In the genomic region with DNA sequence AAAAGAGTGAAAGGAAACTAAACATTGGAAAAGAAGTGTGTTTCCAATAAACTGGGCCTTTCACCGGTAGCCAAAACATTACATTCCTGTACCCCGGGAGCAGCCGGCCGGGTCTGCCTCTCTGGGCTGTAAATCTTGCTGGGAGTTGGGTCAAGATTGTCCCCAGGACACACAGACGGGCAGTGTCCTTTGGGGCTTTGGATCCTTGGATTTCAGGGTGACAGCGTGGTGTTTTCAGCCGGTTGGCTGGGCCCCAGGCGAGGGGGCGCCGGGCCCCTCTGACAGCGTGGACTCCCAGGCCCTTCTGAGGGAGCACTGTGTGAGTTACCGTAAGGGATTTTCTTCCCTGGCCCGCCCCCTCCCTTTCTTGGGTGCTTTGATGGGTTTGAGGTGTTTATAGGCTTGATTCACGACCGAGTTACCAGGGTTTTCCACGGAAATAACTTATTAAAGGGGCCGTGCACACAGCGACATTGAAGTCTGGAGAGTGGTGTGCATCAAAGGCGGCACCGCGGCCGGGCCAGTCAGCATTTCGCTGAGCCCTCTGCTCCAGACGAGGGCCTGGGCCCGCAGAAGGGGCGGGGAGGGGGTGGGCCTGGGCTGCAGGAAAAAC, we compare ENCODE assay signal across 12 cellular contexts. TPM values are rescaled to one million over a fixed set of nuclear protein-coding genes. Genes with fewer than 3 reads are reported as not detected.
A peak's percentile ranks its signal among the peaks of the same experiment; 100 is the strongest.
DNase-seq lines count a peak whose midpoint lies in the region; ATAC-seq, FAIRE-seq and TF ChIP-seq lines count a peak whose summit lies in the region.
"Had no signal": no experiment of that assay in that cellular context is flagged by ENCODE, and none has a peak within 500 bp of the region (broad histone marks: within the 10 kb centered on the region; RNA-seq: fewer than 3 reads in every experiment).

No MANE protein-coding gene starts in this region.

- TF ChIP-seq RAD21 in HepG2 (CRISPR knock-in tag; IDR thresholded peaks at IDR 0.05) = no peak

- H3K4me1 ChIP-seq in HepG2 (ENCODE audit: insufficient read depth, low read length) = peaks cover 46% of the 10 kb centered on the region
- peaks cover 0 to 10% (median 4%) of the 10 kb centered on the region in 4 donors for H3K4me1 ChIP-seq in right lobe of liver
- H3K4me1 ChIP-seq in right cardiac atrium (ENCODE audit: control insufficient read depth, insufficient read depth, low read length) = peaks cover 20% of the 10 kb centered on the region
- peaks cover 6% of the 10 kb centered on the region for H3K4me1 ChIP-seq in prostate gland (replicated peaks)

- in situ Hi-C loops in HepG2 (cut with HindIII; ENCODE audit: extremely low pct_ligation_motif_present, low pct_unique_long_range_greater_than_20kb) = no loop called here

- BruUV-seq in HepG2 (replicated peaks; lab: Mats Ljungman, UMichigan) = no TSS peak

- H3K27me3 ChIP-seq in HepG2 (ENCODE audit: control insufficient read depth in 1 of 2, insufficient read depth in 2 of 2, low read length in 2 of 2) (no peaks in the 10 kb centered on the region), right lobe of liver (no peaks in the 10 kb centered on the region), right cardiac atrium (ENCODE audit: control insufficient read depth, insufficient read depth) (no peaks in the 10 kb centered on the region), prostate gland (replicated peaks; ENCODE audit: insufficient read depth) (no peaks in the 10 kb centered on the region)

- DNase-seq in HepG2 (ENCODE audit: low spot score) = no peak
- no peak for DNase-seq in right lobe of liver
- peak in 1 of 3 donors; percentile 61 for DNase-seq in right cardiac atrium
- no peak for DNase-seq in prostate gland (ENCODE audit: low spot score)
- DNase-seq in NCI-H510A treated with DMSO at 0.1 percent for 48 hours (lab: John Stamatoyannopoulos, UW) = no peak
- no peak for DNase-seq in central memory CD4-positive, alpha-beta T cell
- no peak for DNase-seq in NOMO-1 treated with dmso at 0.1 percent for 144 hours (lab: John Stamatoyannopoulos, UW; ENCODE audit: unreplicated experiment)
- DNase-seq: activated CD8-positive, alpha-beta T cell treated with anti-CD3 and anti-CD28 coated beads for 36 hours; NCI-H526 had no signal

- TF ChIP-seq EP300 in HepG2 (IDR thresholded peaks at IDR 0.05; ENCODE audit: low read depth in 2 of 2, low read length in 2 of 2) = no peak
- no peak for TF ChIP-seq EP300 in HepG2 (CRISPR knock-in tag; IDR thresholded peaks at IDR 0.05; ENCODE audit: borderline replicate concordance)

- no peak overlapping the region for H2AFZ ChIP-seq in HepG2 (ENCODE audit: low read length)

- POLR2A ChIA-PET in HepG2 (lab: Yijun Ruan, JAX) = interaction anchor here (0.6 to 2.0 kb wide), 2 partner anchors 14 to 41 kb away, joined by 3 to 5 read pairs; no protein-coding TSS in a partner anchor

- H3K27ac ChIP-seq in HepG2 (ENCODE audit: extremely low read length, insufficient read depth, low read length) (peak overlapping the region; percentile 42), right lobe of liver (no peak overlapping the region), right cardiac atrium (ENCODE audit: low read length) (peak overlapping the region; percentile 53), prostate gland (peak overlapping the region; percentile 31 to 71)

- H3K4me2 ChIP-seq in HepG2 (ENCODE audit: low read depth, low read length) = peak overlapping the region; percentile 52

- peaks cover 2 to 7% of the 10 kb centered on the region in 2 experiments; a peak in 2 of 5 replicates for H3K36me3 ChIP-seq in HepG2 (replicated peaks in 1 of 2; ENCODE audit: control insufficient read depth in 1 of 2, insufficient read depth in 2 of 2, low read length in 2 of 2)
- no peaks in the 10 kb centered on the region for H3K36me3 ChIP-seq in right lobe of liver
- H3K36me3 ChIP-seq in prostate gland = no peaks in the 10 kb centered on the region

- H3K4me3 ChIP-seq in HepG2 (replicated peaks in 1 of 3; ENCODE audit: insufficient read depth in 1 of 3, low read depth in 2 of 3, low read length in 3 of 3) = peak overlapping the region; percentile 33 to 38 (median 38); a peak in 5 of 6 replicates
- no peak overlapping the region for H3K4me3 ChIP-seq in right lobe of liver
- no peak overlapping the region for H3K4me3 ChIP-seq in right cardiac atrium (ENCODE audit: low read length)
- peak overlapping the region in 1 of 2 donors; percentile 7 for H3K4me3 ChIP-seq in prostate gland
- H3K4me3 ChIP-seq: A549 had no signal

- H4K20me1 ChIP-seq in HepG2 (ENCODE audit: insufficient read depth, low read length) = no peaks in the 10 kb centered on the region

- ATAC-seq in HepG2 (peak; percentile 67), right lobe of liver (no peak), right cardiac atrium (peak in 1 of 2 donors; percentile 27), GM21360 (IDR thresholded peaks at IDR 0.05; ENCODE audit: unreplicated experiment) (no peak)

- TF ChIP-seq POLR2A in HepG2 (IDR thresholded peaks at IDR 0.05; ENCODE audit: insufficient read depth in 1 of 2, low read depth in 2 of 2, low read length in 2 of 2) = no peak
- TF ChIP-seq POLR2A in right lobe of liver (IDR thresholded peaks at IDR 0.05) = no peak
- no peak for TF ChIP-seq POLR2A in prostate gland (IDR thresholded peaks at IDR 0.05)

- intact Hi-C loops in HepG2 (cut with micrococcal nuclease; ENCODE audit: unreplicated experiment) = no loop called here
- intact Hi-C loops in right lobe of liver (cut with DNase I) = no loop called here
- intact Hi-C loops in right cardiac atrium (cut with DNase I) = no loop called here
- intact Hi-C loops in prostate gland (cut with DNase I) = no loop called here

- TF ChIP-seq CTCF in HepG2 (CRISPR knock-in tag; IDR thresholded peaks at IDR 0.05) (no peak), right lobe of liver (IDR thresholded peaks at IDR 0.05) (no peak), prostate gland (IDR thresholded peaks at IDR 0.05) (no peak)

- WGBS in HepG2 (ENCODE audit: low lambda C conversion rate) = 52% methylated on average over 19 of the region's 26 CpGs
- 48% methylated on average over 5 of the region's 26 CpGs for WGBS in right lobe of liver (ENCODE audit: insufficient coverage, low coverage, low lambda C conversion rate, missing lambda C conversion rate)
- WGBS in right cardiac atrium = 36% methylated on average over 26 of the region's 26 CpGs
- WGBS in prostate gland = 18% methylated on average over 26 of the region's 26 CpGs

- H3K79me2 ChIP-seq in HepG2 (ENCODE audit: insufficient read depth, low read length) = peaks cover 2% of the 10 kb centered on the region

- FAIRE-seq in HepG2 (lab: Jason Lieb, UNC) = no peak
- FAIRE-seq: A549, G401.6 had no signal

- CTCF ChIA-PET in HepG2 (lab: Yijun Ruan, JAX; ENCODE audit: low intra/inter-chr PET ratio, low total read pairs) = no interaction called here

- no peaks in the 10 kb centered on the region for H3K9me3 ChIP-seq in HepG2 (ENCODE audit: low read length)
- H3K9me3 ChIP-seq in right lobe of liver = no peaks in the 10 kb centered on the region
- H3K9me3 ChIP-seq in right cardiac atrium (ENCODE audit: control insufficient read depth, low read length) = no peaks in the 10 kb centered on the region
- H3K9me3 ChIP-seq in prostate gland = no peaks in the 10 kb centered on the region
- H3K9me3 ChIP-seq: A549 had no signal

- H3K9ac ChIP-seq in HepG2 (ENCODE audit: insufficient read depth, low read depth, low read length) = peak overlapping the region; percentile 40; the same call in 1 of the 2 replicates

TF ChIP-seq in HepG2, 621 proteins besides CTCF, POLR2A, EP300 and RAD21 (continues in another document):
- no peak for TF ChIP-seq REPIN1 (CRISPR knock-in tag; IDR thresholded peaks at IDR 0.05; ENCODE audit: borderline replicate concordance, low read depth)
- peak; percentile 38; the same call in 1 of the 2 replicates for TF ChIP-seq TCF7 (IDR thresholded peaks at IDR 0.05; ENCODE audit: low read depth)
- no peak for TF ChIP-seq SMC3 (IDR thresholded peaks at IDR 0.05; ENCODE audit: low read length)
- peak; percentile 29; the same call in 1 of the 2 replicates for TF ChIP-seq MYC (CRISPR knock-in tag; IDR thresholded peaks at IDR 0.05; ENCODE audit: borderline replicate concordance)
- no peak for TF ChIP-seq CHD4 (IDR thresholded peaks at IDR 0.05; ENCODE audit: borderline replicate concordance, low read length)
- TF ChIP-seq ZNF343 (CRISPR knock-in tag; IDR thresholded peaks at IDR 0.05) = no peak
- TF ChIP-seq TAF15 (IDR thresholded peaks at IDR 0.05; ENCODE audit: low read depth, low read length, poor library complexity, severe bottlenecking) = no peak
- TF ChIP-seq ZFX (CRISPR knock-in tag; IDR thresholded peaks at IDR 0.05; ENCODE audit: low read depth) = peak; percentile 14; the same call in 1 of the 2 replicates
- no peak for TF ChIP-seq SRSF1 (optimal IDR thresholded peaks at IDR 0.05; ENCODE audit: low read depth, low read length)

RNA-seq across cellular contexts. Expression of gene SMAD6, which starts 27.4 kb away (rescaled TPM):
- total RNA-seq in HepG2 (2016; rRNA removed; fragmentation: Illumina TruSeq; extraction: Trizol) = 2.6 and 4.4 TPM in 2 replicates
- 0.79 and 0.91 TPM in 2 replicates for total RNA-seq in HepG2 (2016; cell fraction: cytosol; rRNA removed; fragmentation: Illumina TruSeq; extraction: Trizol; ENCODE audit: low read depth)
- 2.3 and 4.5 TPM in 2 replicates for total RNA-seq in HepG2 (2016; cell fraction: insoluble cytoplasmic fraction; rRNA removed; fragmentation: Illumina TruSeq; extraction: Trizol)
- total RNA-seq in HepG2 (2016; cell fraction: membrane; rRNA removed; fragmentation: Illumina TruSeq; extraction: Trizol) = 2.0 and 2.2 TPM in 2 replicates
- 7.0 and 9.1 TPM in 2 replicates for total RNA-seq in HepG2 (2016; cell fraction: nucleus; rRNA removed; fragmentation: Illumina TruSeq; extraction: Trizol)
- polyA plus RNA-seq in HepG2 (2011; rRNA removed) = 3.1 and 3.3 TPM in 2 replicates
- 1.3 and 2.9 TPM in 2 replicates for polyA plus RNA-seq in HepG2 (2011; cell fraction: cytosol; rRNA removed)
- polyA plus RNA-seq in HepG2 (2011; cell fraction: nucleus; rRNA removed) = 6.7 and 14.1 TPM in 2 replicates
- 3.3 and 3.9 TPM in 2 replicates for polyA plus RNA-seq in HepG2 (2012)
- 1.1 and 2.0 TPM in 2 replicates for polyA plus RNA-seq in HepG2 (2016; cell fraction: cytosol; fragmentation: Illumina TruSeq; extraction: Trizol; ENCODE audit: low read depth)
- polyA plus RNA-seq in HepG2 (2016; cell fraction: insoluble cytoplasmic fraction; fragmentation: Illumina TruSeq; extraction: Trizol; ENCODE audit: low read depth) = 2.3 and 2.9 TPM in 2 replicates
- polyA plus RNA-seq in HepG2 (2016; cell fraction: membrane; fragmentation: Illumina TruSeq; extraction: Trizol; ENCODE audit: low read depth) = 1.5 and 2.1 TPM in 2 replicates
- polyA plus RNA-seq in HepG2 (2016; cell fraction: nucleus; fragmentation: Illumina TruSeq; extraction: Trizol; ENCODE audit: insufficient read depth, low read depth) = 7.1 and 8.1 TPM in 2 replicates
- polyA minus RNA-seq in HepG2 (2011; rRNA and poly(A)+ RNA removed; ENCODE audit: low replicate concordance) = 19.3 and 109 TPM in 2 replicates
- polyA minus RNA-seq in HepG2 (2011; cell fraction: cytosol; rRNA and poly(A)+ RNA removed) = 5.3 and 5.6 TPM in 2 replicates
- 11.7 and 25.1 TPM in 2 replicates for polyA minus RNA-seq in HepG2 (2011; cell fraction: nucleus; rRNA and poly(A)+ RNA removed)
- 10 to 100 TPM; 10.5 to 17.2 (median 12.3) TPM for total RNA-seq in right lobe of liver
- 10 to 100 TPM; 54.5 to 68.8 (median 63.2) TPM for total RNA-seq in right cardiac atrium
- polyA plus RNA-seq in right cardiac atrium = 31.6 TPM
- total RNA-seq in prostate gland = 10 to 100 TPM; 14.8 to 51.2 TPM

Comparison
In these comparisons a context has a peak if more than half of its experiments do, and no peak if none do; other contexts are left out.
1. H3K27ac ChIP-seq: peak in HepG2 (single experiment), right cardiac atrium (single experiment) and prostate gland (2 of 2); none in right lobe of liver (0 of 3).
2. H3K4me3 ChIP-seq: peak in HepG2 (3 of 3); none in right lobe of liver (0 of 3) and right cardiac atrium (single experiment).